Comparison of ENCODE assay signal across 22 cellular contexts in genomic region chr12:34391771-34392581, GRCh38.
DNase-seq lines count a peak whose midpoint lies in the region; ATAC-seq and TF ChIP-seq lines count a peak whose summit lies in the region.
"Had no signal": no experiment of that assay in that cellular context is flagged by ENCODE, and none has a peak within 500 bp of the region (broad histone marks: within the 10 kb centered on the region; RNA-seq: fewer than 3 reads in every experiment).

No MANE protein-coding gene starts in this region.

- intact Hi-C loops in CD14-positive monocyte (cut with micrococcal nuclease) = no loop called here
- intact Hi-C loops in right cardiac atrium (cut with DNase I) = no loop called here
- intact Hi-C loops in psoas muscle (cut with DNase I) = no loop called here

- WGBS in right cardiac atrium = 59% methylated on average over 37 of the region's 37 CpGs
- 64 to 67% (median 65%) methylated on average over 36 to 37 of the region's 37 CpGs for WGBS in psoas muscle, 3 donors

- H3K27me3 ChIP-seq in right cardiac atrium (ENCODE audit: control insufficient read depth, insufficient read depth) = no peaks in the 10 kb centered on the region
- peaks cover 0 to 3% (median 0%) of the 10 kb centered on the region in 3 donors for H3K27me3 ChIP-seq in psoas muscle (ENCODE audit: insufficient read depth in 3 of 3, low read length in 2 of 3)
- H3K27me3 ChIP-seq: hepatocyte, neural progenitor cell, tibial nerve had no signal

- H3K4me1 ChIP-seq in right cardiac atrium (ENCODE audit: control insufficient read depth, insufficient read depth, low read length) = no peaks in the 10 kb centered on the region
- H3K4me1 ChIP-seq in psoas muscle = no peaks in the 10 kb centered on the region
- H3K4me1 ChIP-seq: neural progenitor cell, tibial nerve had no signal

- H3K9me3 Mint-ChIP-seq in CD14-positive monocyte = peaks cover 71 to 92% (median 84%) of the 10 kb centered on the region in 7 donors

- DNase-seq in CD14-positive monocyte (ENCODE audit: low spot score) (peak; percentile 21), right cardiac atrium (peak in 2 of 3 donors; percentile 18 to 45), psoas muscle (peak; percentile 3 to 12), NCI-H187 (lab: John Stamatoyannopoulos, UW) (no peak), kidney glomerular epithelial cell (lab: John Stamatoyannopoulos, UW) (no peak)
- DNase-seq in activated naive CD4-positive, alpha-beta T cell treated with anti-CD3 and anti-CD28 coated beads, Interleukin-2, amount 50 U/mL, for 16 hours = peak; percentile 9
- DNase-seq: activated CD4-positive, alpha-beta T cell treated with anti-CD3 and anti-CD28 coated beads, Interleukin-2, amount 50 U/mL, for 4 hours; activated T-cell treated with anti-CD3 and anti-CD28 coated beads, Interleukin-2, amount 50 U/mL, for 24 hours; COR-L47; foreskin fibroblast; Kasumi-1; NCI-H1092; NCI-H2081; NCI-H524; SHP77 treated with DMSO at 0.1 percent for 48 hours; stimulated activated naive B cell treated with anti-CD40 and anti-IgM and Interleukin-4, amounts not matched to agents 10 μg/mL and 1 μg/mL and 100 μg/mL, for 72 hours had no signal

- H3K36me3 Mint-ChIP-seq in CD14-positive monocyte = no peaks in the 10 kb centered on the region
- H3K36me3 Mint-ChIP-seq: neural progenitor cell, T-cell had no signal

- H3K27me3 Mint-ChIP-seq in CD14-positive monocyte (ENCODE audit: low read depth in 3 of 3) = no peaks in the 10 kb centered on the region
- H3K27me3 Mint-ChIP-seq: activated T-cell treated with anti-CD3 and anti-CD28 coated beads, Interleukin-2, amount 50 U/mL, for 24 hours; stimulated activated naive B cell treated with anti-CD40 and anti-IgM and Interleukin-4, amounts not matched to agents 10 μg/mL and 1 μg/mL and 100 μg/mL, for 72 hours had no signal

- no peak overlapping the region for H3K27ac Mint-ChIP-seq in CD14-positive monocyte
- H3K27ac Mint-ChIP-seq: activated T-cell treated with anti-CD3 and anti-CD28 coated beads, Interleukin-2, amount 50 U/mL, for 24 hours; neural progenitor cell; stimulated activated naive B cell treated with anti-CD40 and anti-IgM and Interleukin-4, amounts not matched to agents 10 μg/mL and 1 μg/mL and 100 μg/mL, for 72 hours; T-cell had no signal

- no peak for ATAC-seq in right cardiac atrium
- no peak for ATAC-seq in psoas muscle
- no peak for ATAC-seq in GM21360 (IDR thresholded peaks at IDR 0.05; ENCODE audit: unreplicated experiment)
- ATAC-seq in GM19452 (IDR thresholded peaks at IDR 0.05; ENCODE audit: unreplicated experiment) = no peak
- ATAC-seq: stimulated activated naive B cell treated with anti-CD40 and anti-IgM and Interleukin-4, amounts not matched to agents 10 μg/mL and 1 μg/mL and 100 μg/mL, for 72 hours; T-cell had no signal

- no peaks in the 10 kb centered on the region for H3K36me3 ChIP-seq in psoas muscle (ENCODE audit: insufficient read depth in 1 of 2, low read depth in 1 of 2)
- H3K36me3 ChIP-seq: neural progenitor cell, tibial nerve had no signal

- H3K4me1 Mint-ChIP-seq in CD14-positive monocyte = no peaks in the 10 kb centered on the region
- H3K4me1 Mint-ChIP-seq: neural progenitor cell; stimulated activated naive B cell treated with anti-CD40 and anti-IgM and Interleukin-4, amounts not matched to agents 10 μg/mL and 1 μg/mL and 100 μg/mL, for 72 hours; T-cell had no signal

- H3K27ac ChIP-seq in right cardiac atrium (ENCODE audit: low read length) = no peak overlapping the region
- no peak overlapping the region for H3K27ac ChIP-seq in psoas muscle
- H3K27ac ChIP-seq: hepatocyte, neural progenitor cell, tibial nerve had no signal

- no peak overlapping the region for H3K4me3 Mint-ChIP-seq in CD14-positive monocyte
- H3K4me3 Mint-ChIP-seq: activated T-cell treated with anti-CD3 and anti-CD28 coated beads, Interleukin-2, amount 50 U/mL, for 24 hours; neural progenitor cell; stimulated activated naive B cell treated with anti-CD40 and anti-IgM and Interleukin-4, amounts not matched to agents 10 μg/mL and 1 μg/mL and 100 μg/mL, for 72 hours; T-cell had no signal

- H3K9me3 ChIP-seq in right cardiac atrium (ENCODE audit: control insufficient read depth, low read length) (no peaks in the 10 kb centered on the region), psoas muscle (no peaks in the 10 kb centered on the region)

- TF ChIP-seq CTCF in CD14-positive monocyte (IDR thresholded peaks at IDR 0.05) (no peak), psoas muscle (IDR thresholded peaks at IDR 0.05) (no peak)

- no peak overlapping the region for H3K4me3 ChIP-seq in right cardiac atrium (ENCODE audit: low read length)
- H3K4me3 ChIP-seq in psoas muscle = no peak overlapping the region
- H3K4me3 ChIP-seq: hepatocyte, neural progenitor cell, tibial nerve had no signal

Comparison
In these comparisons a context has a peak if more than half of its experiments do, and no peak if none do; other contexts are left out.
1. DNase-seq: peak in CD14-positive monocyte (single experiment), activated naive CD4-positive, alpha-beta T cell treated with anti-CD3 and anti-CD28 coated beads, Interleukin-2, amount 50 U/mL, for 16 hours (single experiment), right cardiac atrium (2 of 3) and psoas muscle (2 of 2); none in NCI-H187 (0 of 2) and kidney glomerular epithelial cell (single experiment).